Comparison of ENCODE assay signal across 8 cellular contexts in genomic region chr18:51196811-51197660, GRCh38. TPM values are rescaled to one million over a fixed set of nuclear protein-coding genes. Genes with fewer than 3 reads are reported as not detected.
A peak's percentile ranks its signal among the peaks of the same experiment; 100 is the strongest.
DNase-seq lines count a peak whose midpoint lies in the region; ATAC-seq and TF ChIP-seq lines count a peak whose summit lies in the region.

No MANE protein-coding gene starts in this region.

- H3K27me3 Mint-ChIP-seq in MCF 10A (ENCODE audit: insufficient read depth, unreplicated experiment): no peaks in the 10 kb centered on the region

- H3K27ac ChIP-seq in C4-2B (peak overlapping the region; percentile 82), iPS-18a (ENCODE audit: low read length) (no peak overlapping the region), skin epidermis (peak overlapping the region; percentile 83 to 98 (median 95))

- peaks cover 17% of the 10 kb centered on the region for H3K36me3 Mint-ChIP-seq in MCF 10A (ENCODE audit: insufficient read depth, unreplicated experiment)

- H3K27me3 ChIP-seq in iPS-18a (ENCODE audit: control insufficient read depth, insufficient read depth, low read length): no peaks in the 10 kb centered on the region

- BruUV-seq in MCF 10A (replicated peaks; lab: Mats Ljungman, UMichigan): no TSS peak

- H3K36me3 ChIP-seq in iPS-18a (ENCODE audit: control insufficient read depth, low read depth, low read length): peaks cover 8% of the 10 kb centered on the region

- no peaks in the 10 kb centered on the region for H3K9me3 ChIP-seq in iPS-18a (ENCODE audit: control insufficient read depth, low read depth, low read length)

- peak overlapping the region; percentile 92 for H3K27ac Mint-ChIP-seq in MCF 10A (ENCODE audit: low read depth, unreplicated experiment)

- ATAC-seq in GM19035 (IDR thresholded peaks at IDR 0.05; ENCODE audit: unreplicated experiment) (peak; percentile 4), HG03439 (IDR thresholded peaks at IDR 0.05; ENCODE audit: unreplicated experiment) (peak; percentile 4)

- CTCF ChIA-PET in MCF 10A (lab: Yijun Ruan, JAX): interaction anchor here (0.7 to 4.7 kb wide), 8 partner anchors 56 to 1008 kb away, joined by 3 to 38 read pairs (median 4); no protein-coding TSS in a partner anchor

- POLR2A ChIA-PET in MCF 10A (lab: Yijun Ruan, JAX): interaction anchor here (0.7 to 9.0 kb wide), 27 partner anchors 9 to 1041 kb away, joined by 3 to 262 read pairs (median 4); partner anchors contain the start of gene ME2

- TF ChIP-seq CTCF in C4-2B (conservative IDR thresholded peaks at IDR 0.05) (no peak), MCF 10A (IDR thresholded peaks at IDR 0.05; ENCODE audit: unreplicated experiment) (no peak)

- H3K9ac ChIP-seq in iPS-18a (ENCODE audit: low read length): peak overlapping the region; percentile 91

- intact Hi-C loops in MCF 10A (cut with micrococcal nuclease): loop anchor here (1.0 to 5.0 kb wide), 2 partner anchors 62 to 185 kb away; no protein-coding TSS in a partner anchor

- H3K4me3 Mint-ChIP-seq in MCF 10A (ENCODE audit: unreplicated experiment): peak overlapping the region; percentile 69

- no peaks in the 10 kb centered on the region for H3K9me3 Mint-ChIP-seq in MCF 10A (ENCODE audit: unreplicated experiment)

- in situ Hi-C loops in SK-MEL-5 (cut with HindIII; ENCODE audit: low pct_unique_long_range_greater_than_20kb, low sequenced_read_pairs): no loop called here

- peaks cover 24% of the 10 kb centered on the region for H3K4me1 ChIP-seq in iPS-18a (ENCODE audit: control insufficient read depth, low read depth, low read length)

- H3K4me3 ChIP-seq in iPS-18a (ENCODE audit: low read length) (peak overlapping the region; percentile 93), skin epidermis (peak overlapping the region; percentile 60 to 100 (median 94))

- DNase-seq in SK-MEL-5 (ENCODE audit: low read depth, low spot score): peak; percentile 3
- peak; percentile 49 for DNase-seq in MCF 10A (ENCODE audit: unreplicated experiment)
- no peak for DNase-seq in cerebellar nuclear complex (lab: John Stamatoyannopoulos, UW)

- peaks cover 24% of the 10 kb centered on the region for H3K4me1 Mint-ChIP-seq in MCF 10A (ENCODE audit: insufficient read depth, unreplicated experiment)

RNA-seq across cellular contexts. Expression of gene MEX3C, which starts 0.4 kb away (rescaled TPM):
- total RNA-seq in SK-MEL-5 (2014; rRNA removed; shearing (Covaris generic)): 72.9 and 76.3 TPM in 2 replicates
- 49.9 and 64.6 TPM in 2 replicates for polyA plus RNA-seq in SK-MEL-5 (2015; cell fraction: cytosol; rRNA removed)
- 37.2 and 37.8 TPM in 2 replicates for polyA plus RNA-seq in SK-MEL-5 (2015; cell fraction: nucleus; rRNA removed)
- total RNA-seq in MCF 10A (2022): 65.3 and 81.9 TPM in 2 replicates

Comparison
In these comparisons a context has a peak if more than half of its experiments do, and no peak if none do; other contexts are left out.
1. DNase-seq: peak in SK-MEL-5 (single experiment) and MCF 10A (single experiment); none in cerebellar nuclear complex (0 of 2).